Comparison of ENCODE assay signal across 8 cellular contexts in the genomic region with DNA sequence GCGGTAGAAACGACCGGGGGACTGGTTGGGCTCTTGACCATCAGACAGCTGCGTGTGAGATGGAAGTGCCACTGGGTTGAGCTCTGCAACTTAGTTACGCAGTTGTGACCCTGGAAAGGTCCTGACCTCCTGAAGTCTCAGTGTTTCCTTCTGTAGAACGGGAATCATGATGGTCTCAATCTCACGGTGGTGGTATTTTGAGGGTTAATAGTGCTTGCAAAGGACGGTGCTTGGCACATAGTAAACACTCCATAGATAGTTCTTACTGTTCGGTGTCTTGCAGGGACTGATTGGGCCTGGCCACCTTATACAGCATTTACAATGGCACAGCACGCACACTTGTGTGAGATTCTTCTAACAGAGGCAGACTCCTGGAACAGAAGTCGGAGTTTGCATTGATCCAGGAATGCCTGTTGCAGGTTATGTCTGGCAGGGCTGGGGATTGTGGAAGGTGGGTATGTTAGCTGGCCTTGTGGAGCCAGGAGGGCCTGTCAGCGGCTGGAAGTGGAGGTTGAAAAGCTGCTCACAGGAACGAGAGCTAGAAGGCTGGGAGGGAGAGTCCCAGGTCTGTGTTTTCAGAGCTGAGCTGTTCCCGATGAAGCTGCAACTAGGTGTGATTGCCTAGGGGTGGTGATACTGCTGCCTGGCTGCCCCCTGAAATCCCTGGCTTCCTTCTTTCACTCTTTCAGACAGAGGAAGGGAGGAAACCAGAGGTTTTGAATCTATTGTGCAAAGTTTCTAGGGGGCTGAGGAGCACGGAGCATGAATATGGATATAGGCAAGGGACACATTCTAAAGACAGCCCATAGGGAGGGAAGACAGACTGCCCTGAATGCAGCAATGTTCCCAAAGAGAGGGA. TPM values are rescaled to one million over a fixed set of nuclear protein-coding genes. Genes with fewer than 3 reads are reported as not detected.
DNase-seq lines count a peak whose midpoint lies in the region; ATAC-seq, FAIRE-seq and TF ChIP-seq lines count a peak whose summit lies in the region.

No MANE protein-coding gene starts in this region.

- TF ChIP-seq RAD21 in A549 (conservative IDR thresholded peaks at IDR 0.05 in 1 of 2, IDR thresholded peaks at IDR 0.05 in 1 of 2) = no peak

- intact Hi-C loops in cardiac septum (cut with DNase I) = no loop called here
- intact Hi-C loops in posterior cingulate gyrus (cut with DNase I) = loop anchor here (5.0 kb wide), 1 partner anchor 320 kb away; a partner anchor contains a TSS

- no peak for TF ChIP-seq CTCF in A549 (IDR thresholded peaks at IDR 0.05)

- H3K9me3 Mint-ChIP-seq in activated naive CD4-positive, alpha-beta T cell treated with anti-CD3 and anti-CD28 coated beads, Interleukin-2, amount 10 ng/mL, durations not matched to agents 7 days and 5 days = no peaks in the 10 kb centered on the region

- H3K4me3 ChIP-seq in A549 (peak overlapping the region; percentile 67), HUES64 (ENCODE audit: low read length) (peak overlapping the region; percentile 85)

- FAIRE-seq in A549 (lab: Jason Lieb, UNC) = no peak
- FAIRE-seq in RCC 7860 (lab: Jason Lieb, UNC) = no peak

- no peaks in the 10 kb centered on the region for H3K27me3 ChIP-seq in HUES64 (ENCODE audit: insufficient read depth, low read length)

- peak; percentile 35; the same call in 1 of the 2 replicates for TF ChIP-seq POLR2A in A549 (IDR thresholded peaks at IDR 0.05; ENCODE audit: low read length)

- peak overlapping the region; percentile 97 for H3K4me2 ChIP-seq in A549

- H3K4me1 ChIP-seq in A549 = peaks cover 41% of the 10 kb centered on the region
- peaks cover 25% of the 10 kb centered on the region; the same call in 1 of the 2 replicates for H3K4me1 ChIP-seq in HUES64 (ENCODE audit: insufficient read depth, low read length)

- 0 out of 5 replicates have a peak, but pooled peaks of 1 of the 2 experiments have one; percentile 7 for TF ChIP-seq EP300 in A549 (IDR thresholded peaks at IDR 0.05)

- POLR2A ChIA-PET in A549 (lab: Yijun Ruan, JAX) = interaction anchor here (0.5 to 2.0 kb wide), 29 partner anchors 11 to 1094 kb away, joined by 3 to 30 read pairs (median 5); a partner anchor contains a TSS

- peak overlapping the region; percentile 95 for H3K9ac ChIP-seq in HUES64 (ENCODE audit: low read depth, low read length)

- H3K36me3 ChIP-seq in HUES64 (ENCODE audit: insufficient read depth, low read length) = no peaks in the 10 kb centered on the region

- no peaks in the 10 kb centered on the region for H3K9me3 ChIP-seq in A549
- no peaks in the 10 kb centered on the region for H3K9me3 ChIP-seq in HUES64 (ENCODE audit: insufficient read depth, low read depth, low read length)

- WGBS in A549 (ENCODE audit: missing lambda C conversion rate) = 3% methylated on average over 15 of the region's 15 CpGs
- WGBS in HUES64 = 10% methylated on average over 15 of the region's 15 CpGs

- peaks cover 6% of the 10 kb centered on the region for H3K36me3 Mint-ChIP-seq in activated naive CD4-positive, alpha-beta T cell treated with anti-CD3 and anti-CD28 coated beads, Interleukin-2, amount 10 ng/mL, durations not matched to agents 7 days and 5 days

- ATAC-seq in A549 (peak; percentile 6), GM18517 (IDR thresholded peaks at IDR 0.05; ENCODE audit: unreplicated experiment) (peak; percentile 7)

- H3K27ac Mint-ChIP-seq in activated naive CD4-positive, alpha-beta T cell treated with anti-CD3 and anti-CD28 coated beads, Interleukin-2, amount 10 ng/mL, durations not matched to agents 7 days and 5 days = peak overlapping the region; percentile 94

- peak overlapping the region; percentile 89 for H3K4me3 Mint-ChIP-seq in activated naive CD4-positive, alpha-beta T cell treated with anti-CD3 and anti-CD28 coated beads, Interleukin-2, amount 10 ng/mL, durations not matched to agents 7 days and 5 days

- H3K27me3 Mint-ChIP-seq in activated naive CD4-positive, alpha-beta T cell treated with anti-CD3 and anti-CD28 coated beads, Interleukin-2, amount 10 ng/mL, durations not matched to agents 7 days and 5 days = peaks cover 4% of the 10 kb centered on the region

- no peak for DNase-seq in A549 (ENCODE audit: low read depth in 1 of 2, low spot score in 1 of 2)
- DNase-seq in activated naive CD4-positive, alpha-beta T cell treated with anti-CD3 and anti-CD28 coated beads, Interleukin-2, amount 10 ng/mL, durations not matched to agents 7 days and 5 days = no peak
- DNase-seq in cardiac septum (ENCODE audit: low spot score) = peak; percentile 77
- peak in 6 of 10 donors; percentile 11 to 81 (median 46) for DNase-seq in posterior cingulate gyrus
- DNase-seq in D341Med (ENCODE audit: low spot score) = no peak
- DNase-seq in RCC 7860 (ENCODE audit: low spot score) = no peak

- H3K27ac ChIP-seq in A549 = peak overlapping the region; percentile 97
- H3K27ac ChIP-seq in HUES64 (ENCODE audit: low read depth, low read length) = peak overlapping the region; percentile 5; the same call in 1 of the 2 replicates

- peaks cover 42% of the 10 kb centered on the region for H3K4me1 Mint-ChIP-seq in activated naive CD4-positive, alpha-beta T cell treated with anti-CD3 and anti-CD28 coated beads, Interleukin-2, amount 10 ng/mL, durations not matched to agents 7 days and 5 days

- CTCF ChIA-PET in A549 (lab: Yijun Ruan, JAX) = interaction anchor here (0.8 to 2.1 kb wide), 8 partner anchors 10 to 366 kb away, joined by 3 to 7 read pairs (median 6); no protein-coding TSS in a partner anchor
- CTCF ChIA-PET in activated naive CD4-positive, alpha-beta T cell treated with anti-CD3 and anti-CD28 coated beads, Interleukin-2, amount 10 ng/mL, durations not matched to agents 7 days and 5 days (lab: Charles Lee) = interaction anchor here (0.9 to 1.7 kb wide), 3 partner anchors 12 to 101 kb away, joined by 3 to 4 read pairs (median 3); no protein-coding TSS in a partner anchor

TF ChIP-seq in A549, 52 proteins besides CTCF, POLR2A, EP300 and RAD21 (continues in another document):
- TF ChIP-seq HOXB13 (CRISPR knock-in tag; IDR thresholded peaks at IDR 0.05; ENCODE audit: low read depth) (no peak; the same call in 1 of the 2 replicates), GATA3 (IDR thresholded peaks at IDR 0.05; ENCODE audit: borderline replicate concordance) (0 out of 2 replicates have a peak, but pooled peaks have one; percentile 1), RCOR1 (IDR thresholded peaks at IDR 0.05; ENCODE audit: low read depth, low read length) (peak; percentile 68; the same call in 1 of the 2 replicates), JUNB (IDR thresholded peaks at IDR 0.05) (no peak), NPAS2 (CRISPR knock-in tag; IDR thresholded peaks at IDR 0.05; ENCODE audit: borderline replicate concordance) (no peak), TFCP2L1 (CRISPR knock-in tag; IDR thresholded peaks at IDR 0.05) (no peak; the same call in none of the 2 replicates), NFE2L2 (conservative IDR thresholded peaks at IDR 0.05; ENCODE audit: low read length) (no peak), ZSCAN20 (CRISPR knock-in tag; IDR thresholded peaks at IDR 0.05) (no peak), RFX5 (IDR thresholded peaks at IDR 0.05) (no peak), ZFP36 (IDR thresholded peaks at IDR 0.05; ENCODE audit: borderline replicate concordance, partially characterized antibody) (peak; percentile 11), FOXS1 (CRISPR knock-in tag; IDR thresholded peaks at IDR 0.05) (0 out of 2 replicates have a peak, but pooled peaks have one; percentile 48), POLR2AphosphoS2 (conservative IDR thresholded peaks at IDR 0.05; ENCODE audit: low read length) (no peak; the same call in 1 of the 2 replicates), ESRRA (IDR thresholded peaks at IDR 0.05; ENCODE audit: borderline replicate concordance, low read length) (peak; percentile 90), HDAC2 (IDR thresholded peaks at IDR 0.05) (0 out of 2 replicates have a peak, but pooled peaks have one; percentile 37), RARB (CRISPR knock-in tag; IDR thresholded peaks at IDR 0.05) (peak; percentile 63), HOXA7 (CRISPR knock-in tag; IDR thresholded peaks at IDR 0.05) (peak; percentile 89), EHMT2 (IDR thresholded peaks at IDR 0.05; ENCODE audit: low read depth) (no peak), FOSB (CRISPR knock-in tag; IDR thresholded peaks at IDR 0.05) (peak; percentile 86; the same call in 1 of the 2 replicates)
- TF ChIP-seq, protein P1, sequence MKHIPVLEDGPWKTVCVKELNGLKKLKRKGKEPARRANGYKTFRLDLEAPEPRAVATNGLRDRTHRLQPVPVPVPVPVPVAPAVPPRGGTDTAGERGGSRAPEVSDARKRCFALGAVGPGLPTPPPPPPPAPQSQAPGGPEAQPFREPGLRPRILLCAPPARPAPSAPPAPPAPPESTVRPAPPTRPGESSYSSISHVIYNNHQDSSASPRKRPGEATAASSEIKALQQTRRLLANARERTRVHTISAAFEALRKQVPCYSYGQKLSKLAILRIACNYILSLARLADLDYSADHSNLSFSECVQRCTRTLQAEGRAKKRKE (CRISPR knock-in tag; IDR thresholded peaks at IDR 0.05; ENCODE audit: low read depth) = peak; percentile 54; the same call in 1 of the 2 replicates
- TF ChIP-seq, protein P2, sequence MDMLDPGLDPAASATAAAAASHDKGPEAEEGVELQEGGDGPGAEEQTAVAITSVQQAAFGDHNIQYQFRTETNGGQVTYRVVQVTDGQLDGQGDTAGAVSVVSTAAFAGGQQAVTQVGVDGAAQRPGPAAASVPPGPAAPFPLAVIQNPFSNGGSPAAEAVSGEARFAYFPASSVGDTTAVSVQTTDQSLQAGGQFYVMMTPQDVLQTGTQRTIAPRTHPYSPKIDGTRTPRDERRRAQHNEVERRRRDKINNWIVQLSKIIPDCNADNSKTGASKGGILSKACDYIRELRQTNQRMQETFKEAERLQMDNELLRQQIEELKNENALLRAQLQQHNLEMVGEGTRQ (IDR thresholded peaks at IDR 0.05) = no peak

RNA-seq across cellular contexts. Expression of a gene that starts 1.0 kb away (rescaled TPM):
- polyA plus RNA-seq in A549 (2011; rRNA removed) (1,336 and 1,626 TPM in 2 replicates), A549 (2017; fragmentation: RNase III; extraction: RNeasy Plus Mini Kit Qiagen cat#74134 plus additional on column Dnase treatment) (1,222 to 1,380 TPM (median 1,309 TPM) in 3 replicates)
- 1,191 and 1,403 TPM in 2 replicates for polyA plus RNA-seq in A549 (2012; cell fraction: cytosol; rRNA removed)
- 356 and 650 TPM in 2 replicates for polyA plus RNA-seq in A549 (2012; cell fraction: nucleus; rRNA removed)
- polyA minus RNA-seq in A549 (2011; rRNA and poly(A)+ RNA removed) = 211 and 233 TPM in 2 replicates
- 195 TPM for polyA plus RNA-seq in HUES64 (2013, experiment 1 of 2)
- polyA plus RNA-seq in HUES64 (2013, experiment 2 of 2) = 214 TPM
- 60.0 TPM for total RNA-seq in cardiac septum

RNA-seq across cellular contexts. Expression of a gene that starts 49.4 kb away (rescaled TPM):
- polyA plus RNA-seq in A549 (2011; rRNA removed) = 0.79 and 1.3 TPM in 2 replicates
- polyA plus RNA-seq in A549 (2012; cell fraction: cytosol; rRNA removed) = 0.01 TPM in 2 replicates
- not detected in 2 replicates for polyA plus RNA-seq in A549 (2012; cell fraction: nucleus; rRNA removed)
- 0.05 to 0.15 TPM (median 0.10 TPM) in 3 replicates for polyA plus RNA-seq in A549 (2017; fragmentation: RNase III; extraction: RNeasy Plus Mini Kit Qiagen cat#74134 plus additional on column Dnase treatment)
- polyA minus RNA-seq in A549 (2011; rRNA and poly(A)+ RNA removed) = 0.34 and 0.66 TPM in 2 replicates
- polyA plus RNA-seq in HUES64 (2013, experiment 1 of 2) = not detected
- polyA plus RNA-seq in HUES64 (2013, experiment 2 of 2) = not detected
- not detected for total RNA-seq in cardiac septum

Comparison
In these comparisons a context has a peak if more than half of its experiments do, and no peak if none do; other contexts are left out.
1. DNase-seq: peak in cardiac septum (single experiment) and posterior cingulate gyrus (6 of 10); none in A549 (0 of 2), activated naive CD4-positive, alpha-beta T cell treated with anti-CD3 and anti-CD28 coated beads, Interleukin-2, amount 10 ng/mL, durations not matched to agents 7 days and 5 days (single experiment), D341Med (single experiment) and RCC 7860 (single experiment).